ENCODE assay signal across 9 cellular contexts in genomic region chr7:90709501-90710465, GRCh38.
DNase-seq lines count a peak whose midpoint lies in the region; ATAC-seq, FAIRE-seq and TF ChIP-seq lines count a peak whose summit lies in the region.
"Had no signal": no experiment of that assay in that cellular context is flagged by ENCODE, and none has a peak within 500 bp of the region (broad histone marks: within the 10 kb centered on the region; RNA-seq: fewer than 3 reads in every experiment).

No MANE protein-coding gene starts in this region.

- WGBS in HepG2 (ENCODE audit: low lambda C conversion rate), result 28% methylated on average over 11 of the region's 11 CpGs

- TF ChIP-seq CTCF in OCI-LY1 (IDR thresholded peaks at IDR 0.05; ENCODE audit: low read length) (no peak), glutamatergic neuron (IDR thresholded peaks at IDR 0.05; ENCODE audit: partially characterized antibody, unreplicated experiment) (no peak), uterus (IDR thresholded peaks at IDR 0.05) (no peak), HepG2 (CRISPR knock-in tag; IDR thresholded peaks at IDR 0.05) (no peak)

- H3K27me3 ChIP-seq in OCI-LY1 (ENCODE audit: insufficient read depth, low read length) (no peaks in the 10 kb centered on the region), uterus (no peaks in the 10 kb centered on the region), HepG2 (ENCODE audit: control insufficient read depth in 1 of 2, insufficient read depth in 2 of 2, low read length in 2 of 2) (no peaks in the 10 kb centered on the region)

- H3K9me3 ChIP-seq in OCI-LY1 (ENCODE audit: low read length) (no peaks in the 10 kb centered on the region), uterus (no peaks in the 10 kb centered on the region), HepG2 (ENCODE audit: low read length) (no peaks in the 10 kb centered on the region)

- intact Hi-C loops in uterus (cut with DNase I; ENCODE audit: low total_unique reads), result no loop called here
- intact Hi-C loops in HepG2 (cut with micrococcal nuclease; ENCODE audit: unreplicated experiment), result no loop called here

- in situ Hi-C loops in HepG2 (cut with HindIII; ENCODE audit: extremely low pct_ligation_motif_present, low pct_unique_long_range_greater_than_20kb), result loop anchor here (25.0 kb wide), 1 partner anchor 303 kb away; no protein-coding TSS in a partner anchor

- no peaks in the 10 kb centered on the region for H3K9me2 ChIP-seq in OCI-LY1 (ENCODE audit: low read depth, low read length)

- peaks cover 2% of the 10 kb centered on the region for H3K27me3 Mint-ChIP-seq in glutamatergic neuron (ENCODE audit: unreplicated experiment)

- no peak for TF ChIP-seq RAD21 in HepG2 (CRISPR knock-in tag; IDR thresholded peaks at IDR 0.05)

- peak overlapping the region; percentile 89 for H3K4me2 ChIP-seq in OCI-LY1 (ENCODE audit: low read length)
- H3K4me2 ChIP-seq in HepG2 (ENCODE audit: low read depth, low read length), result no peak overlapping the region

- peaks cover 35% of the 10 kb centered on the region for H3K4me1 Mint-ChIP-seq in glutamatergic neuron (ENCODE audit: low read depth, unreplicated experiment)

- H3K27ac ChIP-seq in OCI-LY1 (ENCODE audit: low read depth, low read length, poor library complexity, severe bottlenecking), result peak overlapping the region; percentile 91
- H3K27ac ChIP-seq in uterus, result no peak overlapping the region
- no peak overlapping the region for H3K27ac ChIP-seq in HepG2 (ENCODE audit: extremely low read length, insufficient read depth, low read length)

- H2AFZ ChIP-seq in OCI-LY1 (ENCODE audit: low read length) (peak overlapping the region; percentile 5; the same call in 1 of the 2 replicates), HepG2 (ENCODE audit: low read length) (no peak overlapping the region)

- ATAC-seq in GM18505 (IDR thresholded peaks at IDR 0.05; ENCODE audit: unreplicated experiment) (peak; percentile 44), HG02571 (IDR thresholded peaks at IDR 0.05; ENCODE audit: unreplicated experiment) (peak; percentile 42), HepG2 (no peak)
- ATAC-seq: Panc1 had no signal

- peaks cover 49% of the 10 kb centered on the region for H3K79me2 ChIP-seq in OCI-LY1 (ENCODE audit: insufficient read depth, low read length)
- no peaks in the 10 kb centered on the region for H3K79me2 ChIP-seq in HepG2 (ENCODE audit: insufficient read depth, low read length)

- no peaks in the 10 kb centered on the region for H4K20me1 ChIP-seq in OCI-LY1 (ENCODE audit: insufficient read depth, low read length)
- no peaks in the 10 kb centered on the region for H4K20me1 ChIP-seq in HepG2 (ENCODE audit: insufficient read depth, low read length)

- DNase-seq in glutamatergic neuron (peak; percentile 25), uterus (peak; percentile 25 to 29), NCI-H2081 (lab: John Stamatoyannopoulos, UW) (no peak), HepG2 (ENCODE audit: low spot score) (no peak)
- DNase-seq in effector CD8-positive, alpha-beta T cell (lab: John Stamatoyannopoulos, UW), result no peak

- POLR2A ChIA-PET in HepG2 (lab: Yijun Ruan, JAX), result no interaction called here

- peaks cover 16% of the 10 kb centered on the region for H3K36me3 ChIP-seq in OCI-LY1 (ENCODE audit: insufficient read depth, low read length)
- H3K36me3 ChIP-seq in uterus, result no peaks in the 10 kb centered on the region
- H3K36me3 ChIP-seq in HepG2 (replicated peaks in 1 of 2; ENCODE audit: control insufficient read depth in 1 of 2, insufficient read depth in 2 of 2, low read length in 2 of 2), result no peaks in the 10 kb centered on the region

- H3K9me3 Mint-ChIP-seq in glutamatergic neuron (ENCODE audit: unreplicated experiment), result peaks cover 3% of the 10 kb centered on the region

- H3K36me3 Mint-ChIP-seq in glutamatergic neuron (ENCODE audit: unreplicated experiment), result no peaks in the 10 kb centered on the region

- FAIRE-seq in HepG2 (lab: Jason Lieb, UNC), result no peak

- peaks cover 78% of the 10 kb centered on the region for H3K4me1 ChIP-seq in OCI-LY1 (ENCODE audit: insufficient read depth, low read length, severe bottlenecking)
- H3K4me1 ChIP-seq in uterus, result no peaks in the 10 kb centered on the region
- H3K4me1 ChIP-seq in HepG2 (ENCODE audit: insufficient read depth, low read length), result no peaks in the 10 kb centered on the region

- peak overlapping the region; percentile 88 for H3K4me3 ChIP-seq in OCI-LY1 (ENCODE audit: low read depth, low read length, poor library complexity, severe bottlenecking)
- no peak overlapping the region for H3K4me3 ChIP-seq in uterus
- no peak overlapping the region for H3K4me3 ChIP-seq in HepG2 (replicated peaks in 1 of 3; ENCODE audit: insufficient read depth in 1 of 3, low read depth in 2 of 3, low read length in 3 of 3)

- TF ChIP-seq EP300 in HepG2 (IDR thresholded peaks at IDR 0.05; ENCODE audit: low read depth in 2 of 2, low read length in 2 of 2), result no peak
- no peak for TF ChIP-seq EP300 in HepG2 (CRISPR knock-in tag; IDR thresholded peaks at IDR 0.05; ENCODE audit: borderline replicate concordance)

- no TSS peak for BruUV-seq in HepG2 (replicated peaks; lab: Mats Ljungman, UMichigan)

- peak overlapping the region; percentile 80 for H3K4me3 Mint-ChIP-seq in glutamatergic neuron (ENCODE audit: unreplicated experiment)

- 0 out of 2 replicates have a peak, but pooled peaks cover 5% of the 10 kb centered on the region for H3F3A ChIP-seq in OCI-LY1 (ENCODE audit: insufficient read depth, low read length)

- CTCF ChIA-PET in HepG2 (lab: Yijun Ruan, JAX; ENCODE audit: low intra/inter-chr PET ratio, low total read pairs), result interaction anchor here (1.3 to 1.4 kb wide), 2 partner anchors 40 to 325 kb away, joined by 4 read pairs; no protein-coding TSS in a partner anchor

- H3K9ac ChIP-seq in OCI-LY1 (ENCODE audit: low read length) (peak overlapping the region; percentile 72), HepG2 (ENCODE audit: insufficient read depth, low read depth, low read length) (no peak overlapping the region)

- TF ChIP-seq POLR2A in GM18505 (IDR thresholded peaks at IDR 0.05; ENCODE audit: borderline replicate concordance, extremely low read depth, insufficient read depth, insufficient read length), result peak; percentile 47
- TF ChIP-seq POLR2A in uterus (IDR thresholded peaks at IDR 0.05), result no peak
- no peak for TF ChIP-seq POLR2A in HepG2 (IDR thresholded peaks at IDR 0.05; ENCODE audit: insufficient read depth in 1 of 2, low read depth in 2 of 2, low read length in 2 of 2)

- peak overlapping the region; percentile 94 for H3K27ac Mint-ChIP-seq in glutamatergic neuron (ENCODE audit: unreplicated experiment)

TF ChIP-seq in HepG2, 621 proteins besides CTCF, POLR2A, EP300 and RAD21:
- TF ChIP-seq ZNF101 (CRISPR knock-in tag; IDR thresholded peaks at IDR 0.05; ENCODE audit: borderline replicate concordance, low read depth), result no peak
- TF ChIP-seq CBX1 (IDR thresholded peaks at IDR 0.05; ENCODE audit: low read depth), result no peak
- no peak for TF ChIP-seq ZNF569 (CRISPR knock-in tag; IDR thresholded peaks at IDR 0.05; ENCODE audit: borderline replicate concordance)
- TF ChIP-seq TRAFD1 (CRISPR knock-in tag; IDR thresholded peaks at IDR 0.05; ENCODE audit: borderline replicate concordance), result no peak
- no peak for TF ChIP-seq NONO (IDR thresholded peaks at IDR 0.05)
- no peak for TF ChIP-seq NONO (CRISPR knock-in tag; conservative IDR thresholded peaks at IDR 0.05)
- no peak for TF ChIP-seq PAX8 (CRISPR knock-in tag; IDR thresholded peaks at IDR 0.05; ENCODE audit: borderline replicate concordance)
- TF ChIP-seq USF2 (IDR thresholded peaks at IDR 0.05; ENCODE audit: low read depth, low read length), result no peak
- TF ChIP-seq USF2 (CRISPR knock-in tag; IDR thresholded peaks at IDR 0.05; ENCODE audit: borderline replicate concordance), result no peak
- TF ChIP-seq GABPB1 (CRISPR knock-in tag; IDR thresholded peaks at IDR 0.05), result no peak
- TF ChIP-seq ZNF136 (CRISPR knock-in tag; IDR thresholded peaks at IDR 0.05; ENCODE audit: low read depth), result no peak
- TF ChIP-seq MAZ (IDR thresholded peaks at IDR 0.05; ENCODE audit: borderline replicate concordance, low read depth, low read length), result no peak
- no peak for TF ChIP-seq MAZ (CRISPR knock-in tag; IDR thresholded peaks at IDR 0.05; ENCODE audit: low read depth)
- no peak for TF ChIP-seq FOXA1 (IDR thresholded peaks at IDR 0.05)
- TF ChIP-seq FOXA1 (CRISPR knock-in tag; IDR thresholded peaks at IDR 0.05), result no peak
- TF ChIP-seq STAG1 (CRISPR knock-in tag; IDR thresholded peaks at IDR 0.05), result no peak
- no peak for TF ChIP-seq HNF4A (CRISPR knock-in tag; IDR thresholded peaks at IDR 0.05)

Comparison
In these comparisons a context has a peak if more than half of its experiments do, and no peak if none do; other contexts are left out.
1. DNase-seq: peak in glutamatergic neuron (single experiment) and uterus (2 of 2); none in NCI-H2081 (0 of 2), HepG2 (single experiment) and effector CD8-positive, alpha-beta T cell (single experiment).